ENCODE assay signal across 24 cellular contexts in the genomic region with DNA sequence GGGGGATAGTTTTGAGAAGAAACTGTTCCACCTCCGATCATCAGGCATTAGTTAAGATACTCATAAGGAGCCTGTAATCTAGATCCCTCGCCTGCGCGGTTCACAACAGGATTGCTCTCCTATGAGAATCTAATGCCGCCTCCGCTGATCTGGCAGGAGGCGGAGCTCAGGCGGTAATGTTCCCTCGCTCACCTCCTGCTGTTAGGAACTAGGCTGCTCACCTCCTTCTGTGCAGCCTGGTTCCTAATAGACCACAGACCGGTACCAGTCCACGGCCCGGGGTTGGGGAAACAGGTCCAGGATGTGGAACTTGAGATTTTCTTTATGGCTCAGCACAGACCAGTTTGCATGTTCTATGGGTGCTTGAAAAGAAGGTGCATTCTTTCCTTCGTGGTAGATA. TPM values are rescaled to one million over a fixed set of nuclear protein-coding genes. Genes with fewer than 3 reads are reported as not detected.
DNase-seq lines count a peak whose midpoint lies in the region; ATAC-seq, FAIRE-seq and TF ChIP-seq lines count a peak whose summit lies in the region.
"Had no signal": no experiment of that assay in that cellular context is flagged by ENCODE, and none has a peak within 500 bp of the region (broad histone marks: within the 10 kb centered on the region; RNA-seq: fewer than 3 reads in every experiment).

No MANE protein-coding gene starts in this region.

- TF ChIP-seq CTCF in pancreas (IDR thresholded peaks at IDR 0.05) (no peak), uterus (IDR thresholded peaks at IDR 0.05) (no peak), left ventricle myocardium inferior (IDR thresholded peaks at IDR 0.05; ENCODE audit: borderline replicate concordance) (no peak)

- intact Hi-C loops in pancreas (cut with DNase I), result loop anchor here in 1 of 3 donors (10.0 kb wide), 1 partner anchor 175 kb away; no protein-coding TSS in a partner anchor
- intact Hi-C loops in aorta (cut with DNase I), result no loop called here
- intact Hi-C loops in uterus (cut with DNase I; ENCODE audit: low total_unique reads), result loop anchor here (10.0 kb wide), 1 partner anchor 175 kb away; no protein-coding TSS in a partner anchor
- intact Hi-C loops in left ventricle myocardium inferior (cut with micrococcal nuclease), result no loop called here

- no peak for FAIRE-seq in pancreas (lab: Jason Lieb, UNC)

- ATAC-seq in pancreas, result peak in 3 of 4 donors; percentile 75 to 91 (median 87)
- no peak for ATAC-seq in aorta (ENCODE audit: low FRiP score)
- no peak for ATAC-seq in GM21423 (IDR thresholded peaks at IDR 0.05; ENCODE audit: unreplicated experiment)
- ATAC-seq: activated naive CD8-positive, alpha-beta T cell treated with anti-CD3 and anti-CD28 coated beads, Interleukin-2, amount 50 U/mL, for 24 hours; gastroesophageal sphincter; left lobe of liver; psoas muscle had no signal

- no peak for TF ChIP-seq POLR2A in uterus (IDR thresholded peaks at IDR 0.05)

- H3K27me3 ChIP-seq in pancreas (no peaks in the 10 kb centered on the region), aorta (ENCODE audit: control insufficient read depth in 1 of 2, insufficient read depth in 2 of 2, low read length in 1 of 2) (no peaks in the 10 kb centered on the region), uterus (peaks cover 0 to 7% of the 10 kb centered on the region in 2 donors), left ventricle myocardium inferior (ENCODE audit: low read depth) (peaks cover 67% of the 10 kb centered on the region)

- H3K9me3 ChIP-seq in pancreas, result no peaks in the 10 kb centered on the region
- H3K9me3 ChIP-seq in aorta (ENCODE audit: control insufficient read depth, low read length), result no peaks in the 10 kb centered on the region
- no peaks in the 10 kb centered on the region for H3K9me3 ChIP-seq in uterus
- H3K9me3 ChIP-seq in left ventricle myocardium inferior (replicated peaks), result no peaks in the 10 kb centered on the region
- H3K9me3 ChIP-seq: gastroesophageal sphincter, psoas muscle had no signal

- H3K4me1 ChIP-seq in pancreas (no peaks in the 10 kb centered on the region), aorta (ENCODE audit: control insufficient read depth in 1 of 2, insufficient read depth in 2 of 2, low read length in 2 of 2) (no peaks in the 10 kb centered on the region), uterus (no peaks in the 10 kb centered on the region), left ventricle myocardium inferior (no peaks in the 10 kb centered on the region)
- H3K4me1 ChIP-seq: gastroesophageal sphincter, psoas muscle had no signal

- WGBS in pancreas, 2 donors, result 49 to 57% methylated on average over 13 of the region's 13 CpGs
- WGBS in aorta, 2 donors, result 62 to 76% methylated on average over 13 of the region's 13 CpGs

- H3K27ac ChIP-seq in pancreas (no peak overlapping the region), aorta (ENCODE audit: low read depth in 1 of 2, low read length in 2 of 2) (no peak overlapping the region), uterus (no peak overlapping the region), left ventricle myocardium inferior (replicated peaks) (no peak overlapping the region)
- H3K27ac ChIP-seq: gastroesophageal sphincter, psoas muscle had no signal

- no peak overlapping the region for H3K4me3 ChIP-seq in pancreas
- no peak overlapping the region for H3K4me3 ChIP-seq in aorta (ENCODE audit: low read length in 2 of 2)
- H3K4me3 ChIP-seq in uterus, result no peak overlapping the region
- H3K4me3 ChIP-seq in left ventricle myocardium inferior, result no peak overlapping the region
- H3K4me3 ChIP-seq: psoas muscle had no signal

- H3K36me3 ChIP-seq in pancreas (no peaks in the 10 kb centered on the region), aorta (ENCODE audit: control insufficient read depth in 1 of 2, insufficient read depth in 2 of 2, low read length in 1 of 2) (no peaks in the 10 kb centered on the region), uterus (no peaks in the 10 kb centered on the region), left ventricle myocardium inferior (no peaks in the 10 kb centered on the region)
- H3K36me3 ChIP-seq: gastroesophageal sphincter had no signal

- DNase-seq in ELF-1 (ENCODE audit: low read depth, low spot score) (peak; percentile 50), NCI-H69 (lab: John Stamatoyannopoulos, UW) (peak; percentile 71), glomerular visceral epithelial cell (ENCODE audit: extremely low spot score) (peak; percentile 7), pancreas (no peak), aorta (no peak), uterus (no peak), left ventricle myocardium inferior (no peak)
- DNase-seq: ACHN; activated CD4-positive, alpha-beta T cell treated with anti-CD3 and anti-CD28 coated beads, Interleukin-2, amount 50 U/mL, for 1 hour; activated effector memory CD4-positive, alpha-beta T cell treated with Interleukin-2 at 50 U/mL for 16 hours; activated naive CD8-positive, alpha-beta T cell treated with anti-CD3 and anti-CD28 coated beads, Interleukin-2, amount 50 U/mL, for 24 hours; DMS 273 treated with DMSO at 0.1 percent for 48 hours; erythroblast; GF-D8; NCI-H146; NCI-H2171; psoas muscle; SHP77 treated with DMSO at 0.1 percent for 48 hours; stimulated activated CD4-positive, alpha-beta T cell treated with anti-CD3 and anti-CD28 coated beads, Interleukin-4, amount 100 ng/mL, for 24 hours; T-helper 1 cell had no signal

RNA-seq across cellular contexts. Expression of a gene that starts 27.2 kb away (rescaled TPM):
- 100 to 1,000 TPM in 4 of 6 donors, 10 to 100 TPM in 2; 80.5 to 142 (median 112) TPM for total RNA-seq in pancreas
- polyA plus RNA-seq in pancreas, result 100 to 1,000 TPM in 1 of 2 donors, 10 to 100 TPM in 1; 71.9 to 107 TPM
- 1 to 10 TPM; 2.1 to 3.1 TPM for total RNA-seq in aorta
- 10 to 100 TPM in 1 of 2 donors, under 1 TPM in 1; 0.90 to 28.5 TPM for polyA plus RNA-seq in aorta
- total RNA-seq in uterus, result 1 to 10 TPM in 1 of 4 donors, not detected in 3; 5.1 TPM
- total RNA-seq in left ventricle myocardium inferior, result not detected
- polyA plus RNA-seq: neural cell had no signal

Comparison
In these comparisons a context has a peak if more than half of its experiments do, and no peak if none do; other contexts are left out.
1. DNase-seq: peak in ELF-1 (single experiment), NCI-H69 (single experiment) and glomerular visceral epithelial cell (single experiment); none in pancreas (0 of 6), aorta (0 of 2), uterus (0 of 2) and left ventricle myocardium inferior (single experiment).
2. ATAC-seq: peak in pancreas (3 of 4); none in aorta (single experiment) and GM21423 (single experiment).
3. RNA of a gene that starts 27.2 kb away (total RNA-seq): 80.5 to 142 TPM in pancreas; 2.1 to 3.1 TPM in aorta, 5.1 TPM in uterus and not detected in left ventricle myocardium inferior (single experiment); every median in the first group is over 10 times any median in the second.